ENCODE assay signal across 18 cellular contexts in the genomic region with DNA sequence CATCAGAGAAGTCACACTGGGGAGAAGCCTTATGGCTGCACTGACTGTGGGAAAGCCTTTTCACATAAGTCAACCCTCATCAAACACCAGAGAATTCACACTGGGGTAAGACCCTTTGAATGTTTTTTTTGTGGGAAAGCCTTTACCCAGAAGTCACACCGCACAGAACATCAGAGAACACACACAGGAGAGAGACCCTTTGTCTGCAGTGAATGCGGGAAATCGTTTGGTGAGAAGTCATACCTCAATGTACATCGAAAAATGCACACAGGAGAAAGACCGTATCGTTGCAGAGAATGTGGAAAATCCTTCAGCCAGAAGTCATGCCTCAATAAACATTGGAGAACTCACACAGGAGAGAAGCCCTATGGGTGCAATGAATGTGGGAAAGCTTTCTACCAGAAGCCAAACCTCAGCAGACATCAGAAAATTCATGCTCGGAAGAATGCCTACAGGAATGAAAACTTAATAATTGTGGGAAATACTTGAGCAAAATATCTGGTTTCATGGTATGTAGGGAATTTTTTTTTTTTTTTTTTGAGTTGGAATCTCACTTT.
"Had no signal": no experiment of that assay in that cellular context is flagged by ENCODE, and none has a peak within 500 bp of the region (broad histone marks: within the 10 kb centered on the region; RNA-seq: fewer than 3 reads in every experiment).

No MANE protein-coding gene starts in this region.

- H3K9ac ChIP-seq: neural progenitor cell had no signal

- H3K27ac ChIP-seq: brain microvascular endothelial cell, esophagus squamous epithelium, gastrocnemius medialis, heart right ventricle, neural progenitor cell, ovary, stomach, tibial artery, vagina had no signal

- H3K27me3 Mint-ChIP-seq: activated naive CD4-positive, alpha-beta T cell treated with anti-CD3 and anti-CD28 coated beads, Interleukin-2, amount 50 U/mL, for 24 hours had no signal

- H2AFZ ChIP-seq: neural progenitor cell had no signal

- DNase-seq: activated effector memory CD4-positive, alpha-beta T cell treated with Interleukin-2 at 50 U/mL for 16 hours; activated T-cell treated with anti-CD3 and anti-CD28 coated beads, Interleukin-2, amount 50 U/mL, for 1 hour; amygdala; brain microvascular endothelial cell; esophagus squamous epithelium; gastrocnemius medialis; heart right ventricle; left ventricle myocardium superior; ovary; stimulated activated CD4-positive, alpha-beta T cell treated with anti-CD3 and anti-CD28 coated beads, Interleukin-15, amount 100 ng/mL, for 24 hours; stimulated activated CD4-positive, alpha-beta T cell treated with anti-CD3 and anti-CD28 coated beads, Interleukin-4, amount 100 ng/mL, for 4 hours; stomach; T-helper 2 cell; tibial artery had no signal

- H3K4me1 ChIP-seq: esophagus squamous epithelium, gastrocnemius medialis, heart right ventricle, neural progenitor cell, stomach, tibial artery, vagina had no signal

- H3K4me2 ChIP-seq: neural progenitor cell had no signal

- H3K4me3 ChIP-seq: esophagus squamous epithelium, heart right ventricle, neural progenitor cell, ovary, stomach, tibial artery, vagina had no signal

- H3K27me3 ChIP-seq: brain microvascular endothelial cell, esophagus squamous epithelium, gastrocnemius medialis, heart right ventricle, neural progenitor cell, ovary, stomach, tibial artery, vagina had no signal

- H3K4me3 Mint-ChIP-seq: activated naive CD4-positive, alpha-beta T cell treated with anti-CD3 and anti-CD28 coated beads, Interleukin-2, amount 50 U/mL, for 24 hours; mesothelial cell of epicardium; neural progenitor cell had no signal

- ATAC-seq: gastrocnemius medialis, heart right ventricle, left ventricle myocardium superior had no signal

- H3K4me1 Mint-ChIP-seq: activated naive CD4-positive, alpha-beta T cell treated with anti-CD3 and anti-CD28 coated beads, Interleukin-2, amount 50 U/mL, for 24 hours; mesothelial cell of epicardium; neural progenitor cell had no signal

- H3K27ac Mint-ChIP-seq: activated naive CD4-positive, alpha-beta T cell treated with anti-CD3 and anti-CD28 coated beads, Interleukin-2, amount 50 U/mL, for 24 hours; mesothelial cell of epicardium; neural progenitor cell had no signal
